Comparison of ENCODE assay signal across 25 cellular contexts in genomic region chr4:166274136-166274761, GRCh38.
"Had no signal": no experiment of that assay in that cellular context is flagged by ENCODE, and none has a peak within 500 bp of the region (broad histone marks: within the 10 kb centered on the region; RNA-seq: fewer than 3 reads in every experiment).

No MANE protein-coding gene starts in this region.

- H3K4me3 Mint-ChIP-seq: activated naive CD4-positive, alpha-beta T cell treated with anti-CD3 and anti-CD28 coated beads, Interleukin-2, amount 50 U/mL, for 24 hours; memory B cell; nephron; stimulated activated naive B cell treated with anti-CD40 and anti-IgM and Interleukin-4, amounts not matched to agents 10 μg/mL and 1 μg/mL and 100 μg/mL, for 72 hours had no signal

- DNase-seq: activated CD4-positive, alpha-beta T cell treated with anti-CD3 and anti-CD28 coated beads for 1 hour; activated CD4-positive, alpha-beta T cell treated with anti-CD3 and anti-CD28 coated beads, Interleukin-2, amount 50 U/mL, for 48 hours; activated effector memory CD4-positive, alpha-beta T cell treated with anti-CD3 and anti-CD28 coated beads, Interleukin-2, amount 50 U/mL, for 16 hours; activated T-cell treated with anti-CD3 and anti-CD28 coated beads, Interleukin-2, amount 50 U/mL, for 48 hours; adrenal gland; caudate nucleus; effector CD4-positive, alpha-beta T cell; esophagus squamous epithelium; foreskin fibroblast; glutamatergic neuron; hypothalamus; left ventricle myocardium inferior; stimulated activated CD4-positive, alpha-beta T cell treated with anti-CD3 and anti-CD28 coated beads, Interleukin-15, amount 100 ng/mL, for 24 hours; stimulated activated CD4-positive, alpha-beta T cell treated with anti-CD3 and anti-CD28 coated beads, Interleukin-4, amount 100 ng/mL, for 1 hour; stimulated activated naive B cell treated with anti-CD40 and anti-IgM and Interleukin-4, amounts not matched to agents 10 μg/mL and 1 μg/mL and 100 μg/mL, for 72 hours; substantia nigra had no signal

- H3K9me3 Mint-ChIP-seq: activated naive CD4-positive, alpha-beta T cell treated with anti-CD3 and anti-CD28 coated beads, Interleukin-2, amount 50 U/mL, for 24 hours had no signal

- H3K27ac ChIP-seq: adrenal gland, esophagus squamous epithelium, left ventricle myocardium inferior, skin epidermis, tibial nerve, vagina, VCaP had no signal

- H3K36me3 ChIP-seq: adrenal gland, esophagus squamous epithelium, left ventricle myocardium inferior, tibial nerve, vagina had no signal

- H3K27me3 Mint-ChIP-seq: activated naive CD4-positive, alpha-beta T cell treated with anti-CD3 and anti-CD28 coated beads, Interleukin-2, amount 50 U/mL, for 24 hours; memory B cell; progenitor cell of endocrine pancreas; stimulated activated naive B cell treated with anti-CD40 and anti-IgM and Interleukin-4, amounts not matched to agents 10 μg/mL and 1 μg/mL and 100 μg/mL, for 72 hours had no signal

- H3K27ac Mint-ChIP-seq: activated naive CD4-positive, alpha-beta T cell treated with anti-CD3 and anti-CD28 coated beads, Interleukin-2, amount 50 U/mL, for 24 hours; memory B cell; nephron; progenitor cell of endocrine pancreas; stimulated activated naive B cell treated with anti-CD40 and anti-IgM and Interleukin-4, amounts not matched to agents 10 μg/mL and 1 μg/mL and 100 μg/mL, for 72 hours had no signal

- FAIRE-seq: colon had no signal

- H3K4me1 Mint-ChIP-seq: activated naive CD4-positive, alpha-beta T cell treated with anti-CD3 and anti-CD28 coated beads, Interleukin-2, amount 50 U/mL, for 24 hours; memory B cell; nephron; stimulated activated naive B cell treated with anti-CD40 and anti-IgM and Interleukin-4, amounts not matched to agents 10 μg/mL and 1 μg/mL and 100 μg/mL, for 72 hours had no signal

- H3K9me3 ChIP-seq: adrenal gland, esophagus squamous epithelium, left ventricle myocardium inferior, tibial nerve, vagina had no signal

- H3K4me3 ChIP-seq: adrenal gland, esophagus squamous epithelium, left ventricle myocardium inferior, skin epidermis, tibial nerve, vagina had no signal

- H3K27me3 ChIP-seq: adrenal gland, esophagus squamous epithelium, tibial nerve, vagina had no signal

- H3K36me3 Mint-ChIP-seq: activated naive CD4-positive, alpha-beta T cell treated with anti-CD3 and anti-CD28 coated beads, Interleukin-2, amount 50 U/mL, for 24 hours; memory B cell; stimulated activated naive B cell treated with anti-CD40 and anti-IgM and Interleukin-4, amounts not matched to agents 10 μg/mL and 1 μg/mL and 100 μg/mL, for 72 hours had no signal

- H3K4me1 ChIP-seq: adrenal gland, esophagus squamous epithelium, left ventricle myocardium inferior, tibial nerve, vagina had no signal
